In genomic region chr3:908839-909238, GRCh38 we compare ENCODE assay signal across 14 cellular contexts.
DNase-seq lines count a peak whose midpoint lies in the region; ATAC-seq, FAIRE-seq and TF ChIP-seq lines count a peak whose summit lies in the region.
"Had no signal": no experiment of that assay in that cellular context is flagged by ENCODE, and none has a peak within 500 bp of the region (broad histone marks: within the 10 kb centered on the region; RNA-seq: fewer than 3 reads in every experiment).

No MANE protein-coding gene starts in this region.

- H3K9ac ChIP-seq in GM12878 (ENCODE audit: control insufficient read depth, insufficient read depth, low read length): no peak overlapping the region
- H3K9ac ChIP-seq: BLaER1 treated with 17β-estradiol and CSF1 and Interleukin-3, amounts not matched to agents 10 nM and 100 nM had no signal

- no peaks in the 10 kb centered on the region for H3K79me2 ChIP-seq in GM12878 (ENCODE audit: control insufficient read depth, insufficient read depth, low read length)

- RAD21 ChIA-PET in GM12878 (lab: Charles Lee; ENCODE audit: unreplicated experiment): interaction anchor here (1.4 kb wide), 1 partner anchor 15 kb away, joined by 3 read pairs; no protein-coding TSS in a partner anchor

- CTCF ChIA-PET in GM12878 (lab: Yijun Ruan, JAX): interaction anchor here (1.4 kb wide), 2 partner anchors 8 to 9 kb away, joined by 4 to 5 read pairs; no protein-coding TSS in a partner anchor

- WGBS in GM12878 (ENCODE audit: insufficient coverage, insufficient replicate concordance, low lambda C conversion rate, missing lambda C conversion rate): 13% methylated on average over 2 of the region's 2 CpGs

- TF ChIP-seq EP300 in GM12878 (IDR thresholded peaks at IDR 0.05; ENCODE audit: borderline replicate concordance in 1 of 2, control insufficient read depth in 1 of 2, low read depth in 2 of 2, low read length in 2 of 2): no peak

- in situ Hi-C loops in GM12878 (cut with MboI): no loop called here

- TF ChIP-seq RAD21 in GM12878 (IDR thresholded peaks at IDR 0.05; ENCODE audit: insufficient read depth, low read depth, low read length): peak; percentile 47

- intact Hi-C loops in GM12878 (cut with micrococcal nuclease; ENCODE audit: unreplicated experiment) (loop anchor here (10.0 kb wide), 1 partner anchor 346 kb away; no protein-coding TSS in a partner anchor), left lung (cut with DNase I) (no loop called here)

- H4K20me1 ChIP-seq in GM12878 (ENCODE audit: control insufficient read depth, insufficient read depth): no peaks in the 10 kb centered on the region
- H4K20me1 ChIP-seq: BLaER1 treated with 17β-estradiol and CSF1 and Interleukin-3, amounts not matched to agents 10 nM and 100 nM had no signal

- no peaks in the 10 kb centered on the region for H3K4me1 ChIP-seq in GM12878 (ENCODE audit: control insufficient read depth, insufficient read depth, low read length)
- H3K4me1 ChIP-seq in left lung: no peaks in the 10 kb centered on the region
- H3K4me1 ChIP-seq: adrenal gland; BLaER1 treated with 17β-estradiol and CSF1 and Interleukin-3, amounts not matched to agents 10 nM and 100 nM; HAP-1; psoas muscle had no signal

- no peak for TF ChIP-seq POLR2A in GM12878 (IDR thresholded peaks at IDR 0.05; ENCODE audit: low read depth, low read length)

- peak; percentile 43 for TF ChIP-seq CTCF in D721Med (IDR thresholded peaks at IDR 0.05; ENCODE audit: insufficient read depth, missing control alignments)
- peak in 1 of 3 experiments; percentile 31; a peak in 2 of 6 replicates for TF ChIP-seq CTCF in GM12878 (IDR thresholded peaks at IDR 0.05 in 2 of 3, conservative IDR thresholded peaks at IDR 0.05 in 1 of 3; ENCODE audit: control insufficient read depth in 2 of 3, extremely low read depth in 1 of 3, insufficient read depth in 1 of 3, low read depth in 3 of 3, low read length in 3 of 3)
- TF ChIP-seq CTCF in left lung (IDR thresholded peaks at IDR 0.05): no peak
- TF ChIP-seq CTCF in HFFc6 (IDR thresholded peaks at IDR 0.05): no peak
- no peak for TF ChIP-seq CTCF in GM10266 (IDR thresholded peaks at IDR 0.05; ENCODE audit: control insufficient read depth, insufficient read depth, low read depth, missing control alignments)

- no peak overlapping the region for H3K27ac ChIP-seq in GM12878 (ENCODE audit: control insufficient read depth, insufficient read depth)
- no peak overlapping the region for H3K27ac ChIP-seq in left lung
- H3K27ac ChIP-seq: adrenal gland; BLaER1 treated with 17β-estradiol and CSF1 and Interleukin-3, amounts not matched to agents 10 nM and 100 nM; psoas muscle had no signal

- no peak overlapping the region for H3K4me3 Mint-ChIP-seq in HFFc6

- DNase-seq in D721Med (ENCODE audit: insufficient read length, low spot score) (no peak), NCI-H2171 (lab: John Stamatoyannopoulos, UW) (peak; percentile 12), GM12878 (ENCODE audit: low read depth, low spot score) (no peak), left lung (no peak), HFFc6 (no peak), SIG-M5 treated with dmso at 0.1 percent for 504 hours (lab: John Stamatoyannopoulos, UW; ENCODE audit: unreplicated experiment) (no peak), GM10266 (ENCODE audit: extremely low spot score) (no peak)
- DNase-seq: adrenal gland, hippocampal formation, NCI-H187 treated with DMSO at 0.1 percent for 48 hours, psoas muscle had no signal

- no peaks in the 10 kb centered on the region for H3K27me3 Mint-ChIP-seq in HFFc6 (ENCODE audit: insufficient read depth)

- H3K4me1 Mint-ChIP-seq in HFFc6 (ENCODE audit: low read depth): no peaks in the 10 kb centered on the region

- BruUV-seq in GM12878 (replicated peaks; lab: Mats Ljungman, UMichigan): no TSS peak

- no peak overlapping the region for H2AFZ ChIP-seq in GM12878 (ENCODE audit: control insufficient read depth, low read depth, low read length)

- no peaks in the 10 kb centered on the region for H3K36me3 ChIP-seq in GM12878 (ENCODE audit: control insufficient read depth in 2 of 2, insufficient read depth in 2 of 2, low read length in 1 of 2)
- H3K36me3 ChIP-seq in left lung: no peaks in the 10 kb centered on the region
- H3K36me3 ChIP-seq: adrenal gland; BLaER1 treated with 17β-estradiol and CSF1 and Interleukin-3, amounts not matched to agents 10 nM and 100 nM; HAP-1 had no signal

- H3K4me3 ChIP-seq in GM12878 (no peak overlapping the region), left lung (no peak overlapping the region)
- H3K4me3 ChIP-seq: adrenal gland; BLaER1 treated with 17β-estradiol and CSF1 and Interleukin-3, amounts not matched to agents 10 nM and 100 nM; HAP-1; psoas muscle had no signal

- SMC1A ChIA-PET in GM12878 (lab: Charles Lee; ENCODE audit: uncharacterized antibody, unreplicated experiment): interaction anchor here (0.6 to 1.4 kb wide), 2 partner anchors 173 to 262 kb away, joined by 3 read pairs; no protein-coding TSS in a partner anchor

- H3K27me3 ChIP-seq in GM12878 (replicated peaks in 1 of 2; ENCODE audit: control insufficient read depth in 2 of 2, insufficient read depth in 2 of 2, low read length in 1 of 2) (no peaks in the 10 kb centered on the region), left lung (no peaks in the 10 kb centered on the region)
- H3K27me3 ChIP-seq: adrenal gland; BLaER1 treated with 17β-estradiol and CSF1 and Interleukin-3, amounts not matched to agents 10 nM and 100 nM had no signal

- H3K9me3 Mint-ChIP-seq in HFFc6: peaks cover 57% of the 10 kb centered on the region

- H3K36me3 Mint-ChIP-seq in HFFc6 (ENCODE audit: low read depth): no peaks in the 10 kb centered on the region

- POLR2A ChIA-PET in GM12878 (lab: Charles Lee): no interaction called here

- H3K9me3 ChIP-seq in GM12878 (replicated peaks; ENCODE audit: control insufficient read depth, insufficient read depth, low read length): no peaks in the 10 kb centered on the region
- no peaks in the 10 kb centered on the region for H3K9me3 ChIP-seq in left lung
- H3K9me3 ChIP-seq: adrenal gland; BLaER1 treated with 17β-estradiol and CSF1 and Interleukin-3, amounts not matched to agents 10 nM and 100 nM; HAP-1; psoas muscle had no signal

- ATAC-seq in GM12878 (peak; percentile 28; the same call in 1 of the 3 replicates), left lung (peak; percentile 26), GM18861 (IDR thresholded peaks at IDR 0.05; ENCODE audit: unreplicated experiment) (no peak)
- ATAC-seq: psoas muscle had no signal

- H3K4me2 ChIP-seq in GM12878 (ENCODE audit: control insufficient read depth, insufficient read depth): no peak overlapping the region
- H3K4me2 ChIP-seq: BLaER1 treated with 17β-estradiol and CSF1 and Interleukin-3, amounts not matched to agents 10 nM and 100 nM had no signal

- FAIRE-seq in D721Med (lab: Jason Lieb, UNC): no peak
- FAIRE-seq in GM12878 (lab: Jason Lieb, UNC): no peak

- H3K27ac Mint-ChIP-seq in HFFc6: no peak overlapping the region

TF ChIP-seq in GM12878, 131 proteins besides CTCF, POLR2A, EP300 and RAD21:
- no peak for TF ChIP-seq CBX3 (IDR thresholded peaks at IDR 0.05; ENCODE audit: borderline replicate concordance, low read depth)
